Comparison of ENCODE assay signal across 8 cellular contexts in the genomic region with DNA sequence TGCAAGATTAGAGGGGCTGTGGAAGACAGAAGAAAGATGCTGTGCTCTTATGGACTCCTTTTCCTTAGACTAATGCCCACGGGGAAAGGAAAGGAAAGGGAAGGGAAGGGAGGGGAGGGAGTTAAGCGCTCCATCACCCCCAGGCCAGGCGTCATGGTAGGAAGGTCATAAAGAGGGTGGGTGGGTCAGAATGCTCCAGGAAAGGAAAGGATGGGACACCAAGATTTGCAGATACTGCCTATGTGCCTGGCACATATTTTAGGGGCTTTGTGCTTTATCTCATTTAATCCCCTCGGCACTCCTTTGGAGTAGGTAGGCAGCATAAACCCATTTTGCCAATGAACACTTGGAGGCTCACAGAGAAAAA. TPM values are rescaled to one million over a fixed set of nuclear protein-coding genes. Genes with fewer than 3 reads are reported as not detected.
DNase-seq lines count a peak whose midpoint lies in the region; ATAC-seq and TF ChIP-seq lines count a peak whose summit lies in the region.

No MANE protein-coding gene starts in this region.

- H3K9me3 ChIP-seq in heart right ventricle, result peaks cover 0 to 5% (median 0%) of the 10 kb centered on the region in 11 donors
- no peaks in the 10 kb centered on the region for H3K9me3 ChIP-seq in mucosa of descending colon

- ATAC-seq in heart right ventricle (peak in 2 of 8 donors; percentile 9 to 15), Right ventricle myocardium inferior (no peak), mucosa of descending colon (peak; percentile 26), HG03432 (IDR thresholded peaks at IDR 0.05; ENCODE audit: unreplicated experiment) (no peak)

- H3K27me3 ChIP-seq in heart right ventricle, result no peaks in the 10 kb centered on the region

- intact Hi-C loops in heart right ventricle (cut with DNase I) (loop anchor here in 7 of 10 donors (5.0 to 10.0 kb wide), 6 partner anchors 212 to 335 kb away; a partner anchor contains a TSS), Right ventricle myocardium inferior (cut with DNase I) (loop anchor here (5.0 kb wide), 1 partner anchor 335 kb away; no protein-coding TSS in a partner anchor), mucosa of descending colon (cut with DNase I, micrococcal nuclease) (no loop called here)

- H3K4me1 ChIP-seq in heart right ventricle, result peaks cover 5 to 30% (median 11%) of the 10 kb centered on the region in 9 donors
- peaks cover 20% of the 10 kb centered on the region for H3K4me1 ChIP-seq in mucosa of descending colon (ENCODE audit: low read depth)

- 87 to 96% methylated on average over 3 of the region's 4 CpGs for WGBS in heart right ventricle, 2 donors

- DNase-seq in heart right ventricle (no peak), Right ventricle myocardium inferior (ENCODE audit: missing footprints) (no peak), caudate nucleus (lab: John Stamatoyannopoulos, UW) (no peak), mucosa of descending colon (no peak), ureter (ENCODE audit: low spot score) (peak; percentile 32), GM19240 (ENCODE audit: insufficient read length, low spot score) (no peak), T-helper 9 cell (no peak)

- H3K4me3 ChIP-seq in heart right ventricle, result peak overlapping the region in 9 of 10 donors; percentile 42 to 60 (median 52)
- no peak overlapping the region for H3K4me3 ChIP-seq in mucosa of descending colon

- H3K36me3 ChIP-seq in heart right ventricle, result no peaks in the 10 kb centered on the region
- no peaks in the 10 kb centered on the region for H3K36me3 ChIP-seq in mucosa of descending colon (ENCODE audit: low read depth)

- no peak for TF ChIP-seq CTCF in heart right ventricle (IDR thresholded peaks at IDR 0.05)
- TF ChIP-seq CTCF in mucosa of descending colon (IDR thresholded peaks at IDR 0.05), result no peak

- H3K27ac ChIP-seq in heart right ventricle (peak overlapping the region in 9 of 10 donors; percentile 66 to 85 (median 78)), caudate nucleus (ENCODE audit: low read depth, low read length) (peak overlapping the region; percentile 56)

RNA-seq across cellular contexts. Expression of a gene that starts 41.4 kb away (rescaled TPM):
- total RNA-seq in heart right ventricle (under 1 TPM in 1 of 10 donors, not detected in 9; 0.07 TPM), Right ventricle myocardium inferior (0.27 TPM), mucosa of descending colon (1 to 10 TPM; 1.7 to 6.4 (median 4.7) TPM), ureter (3.6 TPM)
- not detected for polyA plus RNA-seq in heart right ventricle

Comparison
In these comparisons a context has a peak if more than half of its experiments do, and no peak if none do; other contexts are left out.
1. intact Hi-C loops: an anchor here in heart right ventricle (5.0 to 10.0 kb wide) and Right ventricle myocardium inferior (5.0 kb wide); none called in mucosa of descending colon.